Comparison of ENCODE assay signal across 8 cellular contexts in the genomic region with DNA sequence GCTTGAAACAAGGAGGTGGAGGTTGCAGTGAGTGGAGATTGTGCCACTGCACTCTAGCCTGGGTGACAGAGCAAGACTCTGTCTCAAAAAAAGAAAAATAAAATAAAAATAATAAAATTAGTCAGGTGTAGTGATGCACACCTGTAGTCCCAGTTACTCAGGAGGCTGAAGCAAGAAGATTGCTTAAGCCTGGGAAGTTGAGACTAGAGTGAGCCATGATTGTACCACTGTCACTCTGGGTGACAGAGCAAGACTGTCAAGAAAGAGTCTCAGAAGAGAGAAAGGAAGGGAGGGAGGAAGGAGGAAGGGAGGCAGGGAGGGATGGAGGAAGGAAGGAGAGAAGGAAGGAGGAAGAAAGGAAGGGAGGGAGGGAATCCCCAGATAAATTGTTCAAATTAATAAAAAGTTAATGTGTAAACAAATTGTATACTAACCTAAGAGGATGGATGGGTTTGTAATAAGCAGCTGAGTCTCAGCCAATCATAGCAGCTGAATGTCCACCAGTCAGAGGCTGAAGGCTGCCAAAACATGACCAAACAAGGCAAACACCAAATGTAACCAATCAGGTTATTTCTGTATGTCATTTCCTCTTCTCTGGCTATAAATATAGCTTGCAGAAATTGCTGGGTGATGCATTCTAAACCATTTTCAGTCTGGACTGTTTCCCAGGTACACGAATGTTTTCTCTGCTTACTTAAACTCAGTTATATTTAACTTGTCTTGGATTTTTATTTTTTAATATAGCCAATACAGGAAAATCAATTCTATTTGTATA. TPM values are rescaled to one million over a fixed set of nuclear protein-coding genes. Genes with fewer than 3 reads are reported as not detected.
DNase-seq lines count a peak whose midpoint lies in the region; ATAC-seq and TF ChIP-seq lines count a peak whose summit lies in the region.
"Had no signal": no experiment of that assay in that cellular context is flagged by ENCODE, and none has a peak within 500 bp of the region (broad histone marks: within the 10 kb centered on the region; RNA-seq: fewer than 3 reads in every experiment).

No MANE protein-coding gene starts in this region.

- peaks cover 3 to 9% of the 10 kb centered on the region in 2 experiments; a peak in 2 of 4 replicates for H3K79me1 ChIP-seq in IMR-90 (ENCODE audit: low read depth in 1 of 2, low read length in 2 of 2)

- in situ Hi-C loops in IMR-90 (cut with MboI; ENCODE audit: low sequenced_read_pairs), result no loop called here

- H4K5ac ChIP-seq in IMR-90 (ENCODE audit: low read depth, low read length), result no peak overlapping the region; the same call in 1 of the 2 replicates

- H3K4me1 ChIP-seq in DOHH2 (ENCODE audit: control insufficient read depth, low read length) (peaks cover 28% of the 10 kb centered on the region), IMR-90 (ENCODE audit: control insufficient read depth, insufficient read depth, low read length) (peaks cover 9% of the 10 kb centered on the region; the same call in 1 of the 2 replicates)

- H3K9me3 Mint-ChIP-seq in T-helper 1 cell treated with Interleukin-12 subunit alpha and Interleukin-12 subunit beta and Interleukin-4 antibody, amounts not matched to agents 30 μg/mL and 1 μg/mL, for 36 hours, result peaks cover 3% of the 10 kb centered on the region

- CTCF ChIA-PET in IMR-90 (lab: Yijun Ruan, JAX), result no interaction called here

- peaks cover 10% of the 10 kb centered on the region for H3F3A ChIP-seq in DOHH2 (ENCODE audit: control insufficient read depth, insufficient read depth)

- H3K9me1 ChIP-seq in IMR-90 (ENCODE audit: insufficient read depth, low read length), result peaks cover 10% of the 10 kb centered on the region

- no peak overlapping the region for H2AFZ ChIP-seq in IMR-90 (replicated peaks; ENCODE audit: low read length, poor library complexity)

- H3K4me1 Mint-ChIP-seq in T-helper 1 cell treated with Interleukin-12 subunit alpha and Interleukin-12 subunit beta and Interleukin-4 antibody, amounts not matched to agents 30 μg/mL and 1 μg/mL, for 36 hours (ENCODE audit: low read depth), result peaks cover 19% of the 10 kb centered on the region

- H3K79me2 ChIP-seq in DOHH2 (ENCODE audit: control insufficient read depth, low read length), result peaks cover 8% of the 10 kb centered on the region

- H3K4me2 ChIP-seq in DOHH2 (ENCODE audit: low read length), result peak overlapping the region; percentile 51
- no peak overlapping the region for H3K4me2 ChIP-seq in IMR-90 (ENCODE audit: low read depth, low read length)

- H2BK20ac ChIP-seq in IMR-90 (ENCODE audit: low read depth, low read length), result peak overlapping the region; percentile 65; the same call in 1 of the 2 replicates

- peaks cover 3% of the 10 kb centered on the region; the same call in 1 of the 2 replicates for H3K9me3 ChIP-seq in DOHH2 (ENCODE audit: control insufficient read depth, insufficient read depth, low read length)
- H3K9me3 ChIP-seq in IMR-90 (ENCODE audit: control insufficient read depth, insufficient read depth, low read length), result no peaks in the 10 kb centered on the region

- H3K36me3 ChIP-seq in DOHH2 (ENCODE audit: control insufficient read depth, low read length), result peaks cover 3% of the 10 kb centered on the region; the same call in 1 of the 2 replicates
- H3K36me3 ChIP-seq in IMR-90 (ENCODE audit: control insufficient read depth, insufficient read depth, low read length), result no peaks in the 10 kb centered on the region

- no peaks in the 10 kb centered on the region for H4K20me1 ChIP-seq in DOHH2 (ENCODE audit: control insufficient read depth, insufficient read depth, low read depth, low read length)
- H4K20me1 ChIP-seq in IMR-90 (ENCODE audit: insufficient read depth, low read length), result no peaks in the 10 kb centered on the region

- intact Hi-C loops in IMR-90 (cut with micrococcal nuclease), result no loop called here

- no peak for TF ChIP-seq RAD21 in IMR-90 (IDR thresholded peaks at IDR 0.05; ENCODE audit: low read length)

- peaks cover 5% of the 10 kb centered on the region for H3K36me3 Mint-ChIP-seq in T-helper 1 cell treated with Interleukin-12 subunit alpha and Interleukin-12 subunit beta and Interleukin-4 antibody, amounts not matched to agents 30 μg/mL and 1 μg/mL, for 36 hours (ENCODE audit: low read depth)

- TF ChIP-seq CTCF in DOHH2 (IDR thresholded peaks at IDR 0.05; ENCODE audit: low read depth, low read length, poor library complexity, severe bottlenecking) (no peak), IMR-90 (conservative IDR thresholded peaks at IDR 0.05; ENCODE audit: low read depth, low read length) (no peak), foreskin fibroblast (IDR thresholded peaks at IDR 0.05; ENCODE audit: low read depth, low read length) (no peak)

- peak overlapping the region; percentile 59; the same call in 1 of the 2 replicates for H2BK120ac ChIP-seq in IMR-90 (ENCODE audit: low read depth, low read length)

- no peaks in the 10 kb centered on the region for H3K9me2 ChIP-seq in DOHH2 (replicated peaks; ENCODE audit: control insufficient read depth, low read length)

- DNase-seq in IMR-90, result peak; percentile 60
- peak; percentile 41 to 70 for DNase-seq in foreskin fibroblast
- no peak for DNase-seq in NK-92 treated with Interleukin-12 subunit alpha and Interleukin-12 subunit beta, amount 100 ng/mL, for 24 hours (lab: John Stamatoyannopoulos, UW)
- DNase-seq in NCI-H1092 (lab: John Stamatoyannopoulos, UW), result no peak

- H3K27ac ChIP-seq in DOHH2 (ENCODE audit: low read depth, low read length), result peak overlapping the region; percentile 7; the same call in 1 of the 2 replicates
- H3K27ac ChIP-seq in IMR-90 (ENCODE audit: insufficient read depth, low read length), result peak overlapping the region; percentile 26; the same call in 1 of the 2 replicates

- H2BK5ac ChIP-seq in IMR-90 (ENCODE audit: low read depth, low read length, poor library complexity, severe bottlenecking), result peak overlapping the region; percentile 55

- POLR2A ChIA-PET in IMR-90 (lab: Charles Lee; ENCODE audit: unreplicated experiment), result interaction anchor here (0.7 kb wide), 1 partner anchor 63 kb away, joined by 3 read pairs; no protein-coding TSS in a partner anchor

- dilution Hi-C loops in IMR-90 (cut with HindIII; ENCODE audit: low sequenced_read_pairs, unreplicated experiment), result no loop called here

- peak overlapping the region; percentile 84 for H2AK5ac ChIP-seq in IMR-90 (ENCODE audit: low read depth, low read length)

- no peak overlapping the region for H3K56ac ChIP-seq in IMR-90 (ENCODE audit: extremely low read depth, insufficient read depth, low read length)

- H3K4me3 Mint-ChIP-seq in T-helper 1 cell treated with Interleukin-12 subunit alpha and Interleukin-12 subunit beta and Interleukin-4 antibody, amounts not matched to agents 30 μg/mL and 1 μg/mL, for 36 hours, result no peak overlapping the region

- H3K4me3 ChIP-seq in DOHH2 (ENCODE audit: low read length) (peak overlapping the region; percentile 38), IMR-90 (ENCODE audit: insufficient read depth, low read depth, low read length) (no peak overlapping the region), foreskin fibroblast (ENCODE audit: low read depth in 1 of 2, low read length in 2 of 2) (no peak overlapping the region)

- H4K91ac ChIP-seq in IMR-90 (ENCODE audit: insufficient read depth, low read depth, low read length), result peak overlapping the region; percentile 76

- H3K4ac ChIP-seq in IMR-90 (ENCODE audit: low read depth, low read length), result peak overlapping the region; percentile 42

- peak overlapping the region; percentile 29; the same call in 2 of the 3 replicates for H2BK15ac ChIP-seq in IMR-90 (ENCODE audit: low read depth, low read length)

- H3K27me3 ChIP-seq in DOHH2 (ENCODE audit: control insufficient read depth, low read length) (no peaks in the 10 kb centered on the region), IMR-90 (ENCODE audit: control insufficient read depth, insufficient read depth, low read length) (no peaks in the 10 kb centered on the region; the same call in 1 of the 2 replicates)

- H3K27ac Mint-ChIP-seq in T-helper 1 cell treated with Interleukin-12 subunit alpha and Interleukin-12 subunit beta and Interleukin-4 antibody, amounts not matched to agents 30 μg/mL and 1 μg/mL, for 36 hours, result peak overlapping the region; percentile 71
- H3K27ac Mint-ChIP-seq: progenitor cell of endocrine pancreas had no signal

- no peak overlapping the region for H2AK9ac ChIP-seq in IMR-90 (replicated peaks; ENCODE audit: low read depth, low read length, poor library complexity)

- H3K18ac ChIP-seq in IMR-90 (ENCODE audit: low read depth, low read length), result peak overlapping the region; percentile 56; the same call in 1 of the 2 replicates

- no peak overlapping the region for H3K9ac ChIP-seq in IMR-90 (ENCODE audit: low read depth, low read length)

- WGBS in IMR-90 (ENCODE audit: extremely low coverage in 2 of 2, insufficient read length in 1 of 2), 2 experiments, result no CpG with 5 or more reads among the region's 1 CpG

- H4K8ac ChIP-seq in IMR-90 (ENCODE audit: low read depth in 2 of 2, low read length in 2 of 2), result peak overlapping the region in 1 of 2 experiments; percentile 67; a peak in 1 of 4 replicates

- ATAC-seq in IMR-90 (ENCODE audit: low read depth), result no peak
- ATAC-seq in HG03139 (IDR thresholded peaks at IDR 0.05; ENCODE audit: unreplicated experiment), result no peak

- TF ChIP-seq POLR2A in IMR-90 (IDR thresholded peaks at IDR 0.05; ENCODE audit: low read depth, low read length), result no peak

- BruUV-seq in IMR-90 (replicated peaks; lab: Mats Ljungman, UMichigan), result no TSS peak

- no peaks in the 10 kb centered on the region for H3K27me3 Mint-ChIP-seq in T-helper 1 cell treated with Interleukin-12 subunit alpha and Interleukin-12 subunit beta and Interleukin-4 antibody, amounts not matched to agents 30 μg/mL and 1 μg/mL, for 36 hours (ENCODE audit: low read depth)

- H3K14ac ChIP-seq in IMR-90 (replicated peaks; ENCODE audit: low read depth, low read length), result no peak overlapping the region

- no peak overlapping the region for H3K23ac ChIP-seq in IMR-90 (ENCODE audit: low read depth, low read length)

RNA-seq across cellular contexts. Expression of gene CDCA4, which starts 6.1 kb away (rescaled TPM):
- total RNA-seq in IMR-90 (2012; rRNA removed), result 17.7 and 19.7 TPM in 2 replicates
- polyA plus RNA-seq in IMR-90 (2012; rRNA removed), result 18.6 and 21.4 TPM in 2 replicates
- 17.8 and 18.2 TPM in 2 replicates for polyA plus RNA-seq in IMR-90 (2012; cell fraction: cytosol; rRNA removed)
- polyA plus RNA-seq in IMR-90 (2012; cell fraction: nucleus; rRNA removed; ENCODE audit: low replicate concordance), result 9.9 and 13.1 TPM in 2 replicates

RNA-seq across cellular contexts. Expression of gene GPR132, which starts 38.3 kb away (rescaled TPM):
- under 0.01 TPM in 2 replicates for total RNA-seq in IMR-90 (2012; rRNA removed)
- polyA plus RNA-seq in IMR-90 (2012; rRNA removed), result 0.10 and 0.19 TPM in 2 replicates
- 0.15 and 0.43 TPM in 2 replicates for polyA plus RNA-seq in IMR-90 (2012; cell fraction: cytosol; rRNA removed)
- polyA plus RNA-seq in IMR-90 (2012; cell fraction: nucleus; rRNA removed; ENCODE audit: low replicate concordance), result 1.9 and 3.3 TPM in 2 replicates

RNA-seq across cellular contexts. Expression of gene CLBA1, which starts 41.4 kb away (rescaled TPM):
- 2.2 and 2.7 TPM in 2 replicates for total RNA-seq in IMR-90 (2012; rRNA removed)
- polyA plus RNA-seq in IMR-90 (2012; rRNA removed), result 5.2 and 6.2 TPM in 2 replicates
- 3.5 and 4.0 TPM in 2 replicates for polyA plus RNA-seq in IMR-90 (2012; cell fraction: cytosol; rRNA removed)
- 10.8 and 12.0 TPM in 2 replicates for polyA plus RNA-seq in IMR-90 (2012; cell fraction: nucleus; rRNA removed; ENCODE audit: low replicate concordance)

RNA-seq across cellular contexts. Expression of gene AHNAK2, which starts 48.8 kb away (rescaled TPM):
- 6.7 and 7.9 TPM in 2 replicates for total RNA-seq in IMR-90 (2012; rRNA removed)
- 2.5 and 2.6 TPM in 2 replicates for polyA plus RNA-seq in IMR-90 (2012; rRNA removed)
- 0.93 and 1.1 TPM in 2 replicates for polyA plus RNA-seq in IMR-90 (2012; cell fraction: cytosol; rRNA removed)
- 4.5 and 7.9 TPM in 2 replicates for polyA plus RNA-seq in IMR-90 (2012; cell fraction: nucleus; rRNA removed; ENCODE audit: low replicate concordance)

Comparison
In these comparisons a context has a peak if more than half of its experiments do, and no peak if none do; other contexts are left out.
1. DNase-seq: peak in IMR-90 (single experiment) and foreskin fibroblast (2 of 2); none in NK-92 treated with Interleukin-12 subunit alpha and Interleukin-12 subunit beta, amount 100 ng/mL, for 24 hours (single experiment) and NCI-H1092 (single experiment).